ENCODE assay signal across 11 cellular contexts in the genomic region with DNA sequence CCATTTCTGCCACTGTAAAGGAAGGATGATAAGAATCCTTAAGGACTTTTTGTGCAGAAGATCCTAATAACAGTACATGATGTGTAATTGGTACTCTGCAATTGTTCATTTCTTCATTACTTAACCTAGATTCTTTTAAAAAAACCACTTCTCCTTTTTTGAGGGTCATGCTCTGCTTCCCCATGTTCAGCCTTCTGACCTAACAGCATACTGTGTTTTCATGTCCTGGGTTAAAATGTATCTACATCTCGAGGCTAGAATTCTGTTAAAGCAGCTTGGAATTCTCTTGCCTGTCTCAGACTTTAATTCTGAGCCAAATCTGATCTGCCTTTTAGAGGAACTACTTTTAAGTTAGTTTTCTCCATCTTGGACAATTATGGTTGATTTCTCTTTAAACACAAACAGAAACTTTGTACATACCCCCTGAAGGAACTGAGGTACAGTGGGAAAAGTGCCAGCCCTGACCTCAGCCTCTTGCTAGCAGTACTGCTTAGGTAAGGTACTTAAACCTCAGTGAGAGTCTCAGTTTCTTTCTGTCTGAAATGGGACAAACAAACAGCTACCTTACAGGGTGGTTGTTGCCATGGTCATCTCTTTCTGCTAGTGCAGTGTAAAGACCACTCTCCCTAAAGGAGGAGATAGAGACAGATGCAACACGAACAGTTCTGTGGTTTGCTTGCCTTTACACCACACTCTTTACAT.
DNase-seq lines count a peak whose midpoint lies in the region; ATAC-seq and TF ChIP-seq lines count a peak whose summit lies in the region.
"Had no signal": no experiment of that assay in that cellular context is flagged by ENCODE, and none has a peak within 500 bp of the region (broad histone marks: within the 10 kb centered on the region; RNA-seq: fewer than 3 reads in every experiment).

No MANE protein-coding gene starts in this region.

- no peak overlapping the region for H3K4me3 Mint-ChIP-seq in GM23338
- H3K4me3 Mint-ChIP-seq: endodermal cell had no signal

- no peaks in the 10 kb centered on the region for H4K20me1 ChIP-seq in GM23338 (replicated peaks; ENCODE audit: insufficient read depth)

- H3K9me3 Mint-ChIP-seq in GM23338: no peaks in the 10 kb centered on the region
- H3K9me3 Mint-ChIP-seq: endodermal cell had no signal

- H3K4me2 ChIP-seq in GM23338: no peak overlapping the region

- TF ChIP-seq CTCF in GM23338 (conservative IDR thresholded peaks at IDR 0.05; ENCODE audit: low read depth in 2 of 2): no peak

- H3K4me1 ChIP-seq in GM23338 (ENCODE audit: insufficient read depth): peaks cover 6% of the 10 kb centered on the region; the same call in 1 of the 2 replicates

- no peaks in the 10 kb centered on the region for H3F3A ChIP-seq in GM23338 (replicated peaks; ENCODE audit: low read depth)

- no peak overlapping the region for H3K4me3 ChIP-seq in GM23338

- peaks cover 2% of the 10 kb centered on the region for H3K27me3 Mint-ChIP-seq in GM23338 (ENCODE audit: insufficient read depth, low read depth, poor library complexity)

- no peaks in the 10 kb centered on the region for H3K36me3 Mint-ChIP-seq in GM23338 (ENCODE audit: low read depth)

- DNase-seq in kidney tubule cell (ENCODE audit: low spot score) (peak; percentile 4), NCI-H2081 (lab: John Stamatoyannopoulos, UW) (no peak), GM23338 (ENCODE audit: low spot score) (no peak), midbrain (lab: John Stamatoyannopoulos, UW) (no peak), NCI-H2227 (lab: John Stamatoyannopoulos, UW; ENCODE audit: unreplicated experiment) (no peak)
- DNase-seq: endodermal cell; stimulated activated CD4-positive, alpha-beta T cell treated with anti-CD3 and anti-CD28 coated beads, Interleukin-12 subunit alpha, Interleukin-12 subunit beta, amount 100 ng/mL, for 4 hours; trophoblast cell had no signal

- ATAC-seq in GM18520 (IDR thresholded peaks at IDR 0.05; ENCODE audit: unreplicated experiment) (peak; percentile 84), HG02610 (IDR thresholded peaks at IDR 0.05; ENCODE audit: unreplicated experiment) (peak; percentile 83), HG03571 (IDR thresholded peaks at IDR 0.05; ENCODE audit: unreplicated experiment) (peak; percentile 89), GM23338 (no peak)

- no peaks in the 10 kb centered on the region for H3K9me2 ChIP-seq in GM23338 (ENCODE audit: insufficient read depth)

- H3K79me2 ChIP-seq in GM23338 (replicated peaks; ENCODE audit: insufficient read depth): no peaks in the 10 kb centered on the region

- no peak overlapping the region for H3K27ac ChIP-seq in GM23338 (ENCODE audit: low read depth)

- H3K27me3 ChIP-seq in GM23338 (ENCODE audit: insufficient read depth): no peaks in the 10 kb centered on the region

- H2AFZ ChIP-seq in GM23338: no peak overlapping the region

- peaks cover 15% of the 10 kb centered on the region for H3K4me1 Mint-ChIP-seq in GM23338

- H3K36me3 ChIP-seq in GM23338 (ENCODE audit: insufficient read depth): no peaks in the 10 kb centered on the region

- H3K27ac Mint-ChIP-seq in GM23338: no peak overlapping the region
- H3K27ac Mint-ChIP-seq: endodermal cell had no signal

TF ChIP-seq in GM23338, 12 proteins besides CTCF, POLR2A, EP300 and RAD21 (continues in another document):
- TF ChIP-seq, protein P1, sequence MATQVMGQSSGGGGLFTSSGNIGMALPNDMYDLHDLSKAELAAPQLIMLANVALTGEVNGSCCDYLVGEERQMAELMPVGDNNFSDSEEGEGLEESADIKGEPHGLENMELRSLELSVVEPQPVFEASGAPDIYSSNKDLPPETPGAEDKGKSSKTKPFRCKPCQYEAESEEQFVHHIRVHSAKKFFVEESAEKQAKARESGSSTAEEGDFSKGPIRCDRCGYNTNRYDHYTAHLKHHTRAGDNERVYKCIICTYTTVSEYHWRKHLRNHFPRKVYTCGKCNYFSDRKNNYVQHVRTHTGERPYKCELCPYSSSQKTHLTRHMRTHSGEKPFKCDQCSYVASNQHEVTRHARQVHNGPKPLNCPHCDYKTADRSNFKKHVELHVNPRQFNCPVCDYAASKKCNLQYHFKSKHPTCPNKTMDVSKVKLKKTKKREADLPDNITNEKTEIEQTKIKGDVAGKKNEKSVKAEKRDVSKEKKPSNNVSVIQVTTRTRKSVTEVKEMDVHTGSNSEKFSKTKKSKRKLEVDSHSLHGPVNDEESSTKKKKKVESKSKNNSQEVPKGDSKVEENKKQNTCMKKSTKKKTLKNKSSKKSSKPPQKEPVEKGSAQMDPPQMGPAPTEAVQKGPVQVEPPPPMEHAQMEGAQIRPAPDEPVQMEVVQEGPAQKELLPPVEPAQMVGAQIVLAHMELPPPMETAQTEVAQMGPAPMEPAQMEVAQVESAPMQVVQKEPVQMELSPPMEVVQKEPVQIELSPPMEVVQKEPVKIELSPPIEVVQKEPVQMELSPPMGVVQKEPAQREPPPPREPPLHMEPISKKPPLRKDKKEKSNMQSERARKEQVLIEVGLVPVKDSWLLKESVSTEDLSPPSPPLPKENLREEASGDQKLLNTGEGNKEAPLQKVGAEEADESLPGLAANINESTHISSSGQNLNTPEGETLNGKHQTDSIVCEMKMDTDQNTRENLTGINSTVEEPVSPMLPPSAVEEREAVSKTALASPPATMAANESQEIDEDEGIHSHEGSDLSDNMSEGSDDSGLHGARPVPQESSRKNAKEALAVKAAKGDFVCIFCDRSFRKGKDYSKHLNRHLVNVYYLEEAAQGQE (IDR thresholded peaks at IDR 0.05; ENCODE audit: unreplicated experiment): no peak
- no peak for TF ChIP-seq ZNF331 (CRISPR knock-in tag; IDR thresholded peaks at IDR 0.05; ENCODE audit: low read depth)
- TF ChIP-seq JUNB (IDR thresholded peaks at IDR 0.05; ENCODE audit: unreplicated experiment): no peak
- TF ChIP-seq, protein P2, sequence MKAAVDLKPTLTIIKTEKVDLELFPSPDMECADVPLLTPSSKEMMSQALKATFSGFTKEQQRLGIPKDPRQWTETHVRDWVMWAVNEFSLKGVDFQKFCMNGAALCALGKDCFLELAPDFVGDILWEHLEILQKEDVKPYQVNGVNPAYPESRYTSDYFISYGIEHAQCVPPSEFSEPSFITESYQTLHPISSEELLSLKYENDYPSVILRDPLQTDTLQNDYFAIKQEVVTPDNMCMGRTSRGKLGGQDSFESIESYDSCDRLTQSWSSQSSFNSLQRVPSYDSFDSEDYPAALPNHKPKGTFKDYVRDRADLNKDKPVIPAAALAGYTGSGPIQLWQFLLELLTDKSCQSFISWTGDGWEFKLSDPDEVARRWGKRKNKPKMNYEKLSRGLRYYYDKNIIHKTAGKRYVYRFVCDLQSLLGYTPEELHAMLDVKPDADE (IDR thresholded peaks at IDR 0.05): no peak
- no peak for TF ChIP-seq NANOG (IDR thresholded peaks at IDR 0.05; ENCODE audit: borderline replicate concordance)
- no peak for TF ChIP-seq CREB1 (CRISPR knock-in tag; IDR thresholded peaks at IDR 0.05; ENCODE audit: low read depth)
- no peak for TF ChIP-seq POLR2AphosphoS5 (IDR thresholded peaks at IDR 0.05; ENCODE audit: low read depth)
